In the genomic region with DNA sequence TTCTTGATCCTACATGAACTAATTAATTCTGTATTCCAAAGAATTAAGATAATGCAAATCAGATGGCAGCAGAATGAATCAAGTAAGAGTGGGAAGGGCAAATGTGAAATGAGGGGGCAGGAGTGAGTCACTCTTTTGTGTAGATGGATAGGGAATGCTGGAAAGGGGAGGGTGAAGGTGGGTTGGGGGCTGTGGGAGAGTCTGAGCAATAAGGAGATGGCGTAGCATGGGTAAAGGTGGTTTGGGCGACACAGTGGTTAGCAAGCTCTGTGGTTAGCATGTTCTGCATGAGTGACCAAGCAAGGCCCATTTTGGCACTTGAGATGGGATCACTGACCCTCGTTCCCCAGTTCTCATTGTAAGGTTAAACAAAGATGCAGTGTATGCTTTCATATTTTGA, we compare ENCODE assay signal across 8 cellular contexts. TPM values are rescaled to one million over a fixed set of nuclear protein-coding genes. Genes with fewer than 3 reads are reported as not detected.
DNase-seq lines count a peak whose midpoint lies in the region; ATAC-seq lines count a peak whose summit lies in the region.

No MANE protein-coding gene starts in this region.

- intact Hi-C loops in left colon (cut with DNase I, micrococcal nuclease): no loop called here

- in situ Hi-C loops in ACHN (cut with HindIII; ENCODE audit: low pct_ligation_motif_present, low pct_unique_long_range_greater_than_20kb, low sequenced_read_pairs): no loop called here

- DNase-seq in ACHN (peak; percentile 67), RPMI7951 (ENCODE audit: low read depth) (peak; percentile 56), DMS153 (lab: John Stamatoyannopoulos, UW) (no peak), left colon (no peak), activated gamma-delta T cell treated with Interleukin-2 at 50 U/mL for 16 hours (no peak), AG08395 (ENCODE audit: low spot score) (no peak)

- peak; percentile 61 for ATAC-seq in GM19043 (IDR thresholded peaks at IDR 0.05; ENCODE audit: low read depth, unreplicated experiment)
- ATAC-seq in HG02852 (IDR thresholded peaks at IDR 0.05; ENCODE audit: unreplicated experiment): peak; percentile 72
- no peak for ATAC-seq in left colon

RNA-seq across cellular contexts. Expression of a gene that starts 20.4 kb away (rescaled TPM):
- total RNA-seq in RPMI7951 (2014; rRNA removed; shearing (Covaris generic)): 95.2 and 103 TPM in 2 replicates
- 10 to 100 TPM; 79.9 to 80.0 TPM for total RNA-seq in left colon

Comparison
In these comparisons a context has a peak if more than half of its experiments do, and no peak if none do; other contexts are left out.
1. DNase-seq: peak in ACHN (single experiment) and RPMI7951 (single experiment); none in DMS153 (single experiment), left colon (0 of 2), activated gamma-delta T cell treated with Interleukin-2 at 50 U/mL for 16 hours (single experiment) and AG08395 (single experiment).